In the genomic region with DNA sequence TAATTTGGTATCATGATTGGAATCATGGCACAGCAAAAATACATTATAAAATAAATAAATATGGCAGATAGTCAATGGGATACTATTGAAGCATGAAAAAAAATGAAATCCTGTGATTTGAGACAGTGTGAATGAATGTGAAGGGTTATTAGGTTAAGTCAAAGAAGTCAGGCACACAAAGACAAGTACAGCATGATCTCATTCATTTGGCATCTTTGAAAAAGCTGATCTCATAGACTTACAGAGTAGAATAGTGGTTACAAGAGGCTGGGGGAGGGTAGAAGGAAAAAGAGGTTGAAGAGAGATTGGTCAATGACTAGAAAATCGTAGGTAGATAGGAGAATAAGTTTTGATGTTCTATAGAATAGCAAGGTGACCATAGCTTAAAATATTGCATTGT, we compare ENCODE assay signal across 16 cellular contexts.
"Had no signal": no experiment of that assay in that cellular context is flagged by ENCODE, and none has a peak within 500 bp of the region (broad histone marks: within the 10 kb centered on the region; RNA-seq: fewer than 3 reads in every experiment).

No MANE protein-coding gene starts in this region.

- H3K36me3 ChIP-seq: sigmoid colon, transverse colon had no signal

- ATAC-seq: activated T-cell treated with anti-CD3 and anti-CD28 coated beads, Interleukin-2, amount 50 U/mL, for 72 hours; psoas muscle had no signal

- H3K4me1 ChIP-seq: psoas muscle, sigmoid colon, transverse colon had no signal

- H3K9me3 ChIP-seq: psoas muscle, sigmoid colon, transverse colon had no signal

- H3K27ac Mint-ChIP-seq: activated CD4-positive, alpha-beta memory T cell treated with anti-CD3 and anti-CD28 coated beads, Interleukin-2, amount 10 ng/mL, durations not matched to agents 7 days and 5 days; activated T-cell treated with anti-CD3 and anti-CD28 coated beads, Interleukin-2, amount 50 U/mL, for 72 hours; nephron had no signal

- H3K27me3 ChIP-seq: sigmoid colon, transverse colon had no signal

- DNase-seq: activated CD4-positive, alpha-beta memory T cell treated with anti-CD3 and anti-CD28 coated beads, Interleukin-2, amount 10 ng/mL, durations not matched to agents 7 days and 5 days; activated CD4-positive, alpha-beta T cell treated with anti-CD3 and anti-CD28 coated beads for 1 hour; activated T-cell treated with anti-CD3 and anti-CD28 coated beads, Interleukin-2, amount 50 U/mL, for 72 hours; caudate nucleus; cortex of kidney; effector CD8-positive, alpha-beta T cell; hypothalamus; psoas muscle; sigmoid colon; stimulated activated CD4-positive, alpha-beta T cell treated with anti-CD3 and anti-CD28 coated beads, Interleukin-2, amount 100 ng/mL, for 24 hours; stimulated activated naive CD4-positive, alpha-beta T cell; substantia nigra; T-helper 9 cell; transverse colon had no signal

- H3K27me3 Mint-ChIP-seq: activated CD4-positive, alpha-beta memory T cell treated with anti-CD3 and anti-CD28 coated beads, Interleukin-2, amount 10 ng/mL, durations not matched to agents 7 days and 5 days had no signal

- H3K27ac ChIP-seq: epithelial cell of prostate, psoas muscle, sigmoid colon, transverse colon had no signal

- H3K4me3 Mint-ChIP-seq: activated CD4-positive, alpha-beta memory T cell treated with anti-CD3 and anti-CD28 coated beads, Interleukin-2, amount 10 ng/mL, durations not matched to agents 7 days and 5 days; activated T-cell treated with anti-CD3 and anti-CD28 coated beads, Interleukin-2, amount 50 U/mL, for 72 hours; nephron had no signal

- H3K4me3 ChIP-seq: psoas muscle, sigmoid colon, transverse colon had no signal

- H3K4me1 Mint-ChIP-seq: activated CD4-positive, alpha-beta memory T cell treated with anti-CD3 and anti-CD28 coated beads, Interleukin-2, amount 10 ng/mL, durations not matched to agents 7 days and 5 days; nephron had no signal
